Comparison of ENCODE assay signal across 9 cellular contexts in the genomic region with DNA sequence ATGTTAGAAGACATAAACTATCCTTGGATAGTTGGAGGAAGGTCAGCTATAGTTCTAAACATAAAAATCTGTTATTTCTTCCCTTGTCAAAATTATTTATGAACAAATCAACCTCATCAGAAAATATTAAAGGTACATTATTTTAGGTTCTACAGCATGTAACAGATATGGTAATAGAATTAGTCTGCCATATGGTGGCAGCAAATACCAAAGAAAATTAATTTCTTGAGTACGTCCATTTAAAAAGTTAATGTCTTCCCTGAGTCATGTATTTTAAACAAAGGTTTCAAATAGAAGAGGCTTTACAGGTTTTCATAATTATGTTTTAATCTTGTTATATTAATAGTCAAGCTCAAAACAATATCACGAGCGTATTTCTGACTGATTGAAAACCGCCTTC. TPM values are rescaled to one million over a fixed set of nuclear protein-coding genes. Genes with fewer than 3 reads are reported as not detected.
A peak's percentile ranks its signal among the peaks of the same experiment; 100 is the strongest.
DNase-seq lines count a peak whose midpoint lies in the region; FAIRE-seq and TF ChIP-seq lines count a peak whose summit lies in the region.
"Had no signal": no experiment of that assay in that cellular context is flagged by ENCODE, and none has a peak within 500 bp of the region (broad histone marks: within the 10 kb centered on the region; RNA-seq: fewer than 3 reads in every experiment).

No MANE protein-coding gene starts in this region.

- no peaks in the 10 kb centered on the region for H3K9me3 Mint-ChIP-seq in activated T-cell treated with anti-CD3 and anti-CD28 coated beads, Interleukin-2, amount 50 U/mL, for 24 hours
- no peaks in the 10 kb centered on the region for H3K9me3 Mint-ChIP-seq in activated T-helper 1 cell treated with anti-CD3 and anti-CD28 coated beads, Interleukin-12 subunit alpha, Interleukin-12 subunit beta, Interleukin-2, Interleukin-4 antibody, amounts not matched to agents 30 ng/mL and 10 ng/mL and 1 ng/mL, durations not matched to agents 14 hours and 24 hours and 36 hours

- POLR2A ChIA-PET in endothelial cell of umbilical vein (lab: Charles Lee), result no interaction called here

- H3K36me3 ChIP-seq in endothelial cell of umbilical vein (ENCODE audit: control insufficient read depth in 2 of 2, extremely low read depth in 1 of 2, insufficient read depth in 2 of 2, low read length in 2 of 2), result no peaks in the 10 kb centered on the region
- H3K36me3 ChIP-seq in parathyroid adenoma (ENCODE audit: control insufficient read depth, insufficient read depth, low read length), result no peaks in the 10 kb centered on the region

- H3K27me3 ChIP-seq in endothelial cell of umbilical vein (ENCODE audit: control insufficient read depth in 2 of 2, insufficient read depth in 2 of 2, low read length in 2 of 2) (no peaks in the 10 kb centered on the region), parathyroid adenoma (ENCODE audit: control insufficient read depth, insufficient read depth, low read length) (no peaks in the 10 kb centered on the region)

- H3K4me1 ChIP-seq in endothelial cell of umbilical vein (ENCODE audit: control insufficient read depth, extremely low read depth, insufficient read depth, low read length) (no peaks in the 10 kb centered on the region), parathyroid adenoma (no peaks in the 10 kb centered on the region)
- H3K4me1 ChIP-seq: Caco-2 had no signal

- no peak overlapping the region for H3K4me3 Mint-ChIP-seq in activated T-cell treated with anti-CD3 and anti-CD28 coated beads, Interleukin-2, amount 50 U/mL, for 24 hours
- no peak overlapping the region for H3K4me3 Mint-ChIP-seq in activated T-helper 1 cell treated with anti-CD3 and anti-CD28 coated beads, Interleukin-12 subunit alpha, Interleukin-12 subunit beta, Interleukin-2, Interleukin-4 antibody, amounts not matched to agents 30 ng/mL and 10 ng/mL and 1 ng/mL, durations not matched to agents 14 hours and 24 hours and 36 hours

- H3K79me2 ChIP-seq in endothelial cell of umbilical vein (ENCODE audit: control insufficient read depth, insufficient read depth, low read length) (no peaks in the 10 kb centered on the region), parathyroid adenoma (peaks cover 20% of the 10 kb centered on the region)

- H3K4me3 ChIP-seq in endothelial cell of umbilical vein (replicated peaks in 1 of 3; ENCODE audit: insufficient read depth in 1 of 3, low read depth in 1 of 3, low read length in 3 of 3) (no peak overlapping the region), parathyroid adenoma (ENCODE audit: low read depth, low read length) (no peak overlapping the region)

- no peak overlapping the region for H3K27ac Mint-ChIP-seq in activated T-cell treated with anti-CD3 and anti-CD28 coated beads, Interleukin-2, amount 50 U/mL, for 24 hours
- no peak overlapping the region for H3K27ac Mint-ChIP-seq in activated T-helper 1 cell treated with anti-CD3 and anti-CD28 coated beads, Interleukin-12 subunit alpha, Interleukin-12 subunit beta, Interleukin-2, Interleukin-4 antibody, amounts not matched to agents 30 ng/mL and 10 ng/mL and 1 ng/mL, durations not matched to agents 14 hours and 24 hours and 36 hours

- dilution Hi-C loops in endothelial cell of umbilical vein (cut with MboI; ENCODE audit: extremely low pct_ligation_motif_present, low sequenced_read_pairs), result no loop called here

- peaks cover 3% of the 10 kb centered on the region for H3K36me3 Mint-ChIP-seq in activated T-cell treated with anti-CD3 and anti-CD28 coated beads, Interleukin-2, amount 50 U/mL, for 24 hours (ENCODE audit: low read depth)
- peaks cover 1% of the 10 kb centered on the region for H3K36me3 Mint-ChIP-seq in activated T-helper 1 cell treated with anti-CD3 and anti-CD28 coated beads, Interleukin-12 subunit alpha, Interleukin-12 subunit beta, Interleukin-2, Interleukin-4 antibody, amounts not matched to agents 30 ng/mL and 10 ng/mL and 1 ng/mL, durations not matched to agents 14 hours and 24 hours and 36 hours (ENCODE audit: low read depth)

- intact Hi-C loops in endothelial cell of umbilical vein (cut with micrococcal nuclease), result loop anchor here (1.0 kb wide), 4 partner anchors 233 to 735 kb away; no protein-coding TSS in a partner anchor
- intact Hi-C loops in activated T-helper 1 cell treated with anti-CD3 and anti-CD28 coated beads, Interleukin-12 subunit alpha, Interleukin-12 subunit beta, Interleukin-2, Interleukin-4 antibody, amounts not matched to agents 30 ng/mL and 10 ng/mL and 1 ng/mL, durations not matched to agents 14 hours and 24 hours and 36 hours (cut with micrococcal nuclease), result loop anchor here (1.0 to 2.0 kb wide), 3 partner anchors 233 to 432 kb away; no protein-coding TSS in a partner anchor

- H2AFZ ChIP-seq in endothelial cell of umbilical vein (ENCODE audit: low read depth, low read length) (no peak overlapping the region), parathyroid adenoma (no peak overlapping the region)

- CTCF ChIA-PET in endothelial cell of umbilical vein (lab: Charles Lee), result interaction anchor here (0.7 to 2.1 kb wide), 7 partner anchors 9 to 734 kb away, joined by 3 to 10 read pairs (median 5); no protein-coding TSS in a partner anchor

- H4K20me1 ChIP-seq in endothelial cell of umbilical vein (replicated peaks; ENCODE audit: control insufficient read depth, extremely low read depth, insufficient read depth, low read length), result no peaks in the 10 kb centered on the region

- H3K9me3 ChIP-seq in endothelial cell of umbilical vein (replicated peaks; ENCODE audit: control insufficient read depth, insufficient read depth, low read length), result no peaks in the 10 kb centered on the region
- no peaks in the 10 kb centered on the region for H3K9me3 ChIP-seq in parathyroid adenoma (ENCODE audit: control insufficient read depth, low read length)
- H3K9me3 ChIP-seq: Caco-2 had no signal

- H3K9ac ChIP-seq in endothelial cell of umbilical vein (replicated peaks; ENCODE audit: extremely low read depth, insufficient read depth, low read length), result no peak overlapping the region
- H3K9ac ChIP-seq in parathyroid adenoma, result no peak overlapping the region

- TF ChIP-seq CTCF in endothelial cell of umbilical vein (IDR thresholded peaks at IDR 0.05; ENCODE audit: extremely low read depth in 1 of 2, insufficient read depth in 1 of 2, low read depth in 1 of 2, low read length in 2 of 2) (peak; percentile 5 to 21), parathyroid adenoma (IDR thresholded peaks at IDR 0.05) (peak; percentile 59)

- no peak for FAIRE-seq in endothelial cell of umbilical vein (lab: Jason Lieb, UNC)

- H3K27ac ChIP-seq in endothelial cell of umbilical vein (ENCODE audit: insufficient read depth, low read depth, low read length) (no peak overlapping the region), parathyroid adenoma (no peak overlapping the region)

- peaks cover 54% of the 10 kb centered on the region for H3K4me1 Mint-ChIP-seq in activated T-cell treated with anti-CD3 and anti-CD28 coated beads, Interleukin-2, amount 50 U/mL, for 24 hours (ENCODE audit: low read depth)
- peaks cover 57% of the 10 kb centered on the region for H3K4me1 Mint-ChIP-seq in activated T-helper 1 cell treated with anti-CD3 and anti-CD28 coated beads, Interleukin-12 subunit alpha, Interleukin-12 subunit beta, Interleukin-2, Interleukin-4 antibody, amounts not matched to agents 30 ng/mL and 10 ng/mL and 1 ng/mL, durations not matched to agents 14 hours and 24 hours and 36 hours (ENCODE audit: low read depth)

- no peaks in the 10 kb centered on the region for H3K27me3 Mint-ChIP-seq in activated T-cell treated with anti-CD3 and anti-CD28 coated beads, Interleukin-2, amount 50 U/mL, for 24 hours
- H3K27me3 Mint-ChIP-seq in activated T-helper 1 cell treated with anti-CD3 and anti-CD28 coated beads, Interleukin-12 subunit alpha, Interleukin-12 subunit beta, Interleukin-2, Interleukin-4 antibody, amounts not matched to agents 30 ng/mL and 10 ng/mL and 1 ng/mL, durations not matched to agents 14 hours and 24 hours and 36 hours (ENCODE audit: insufficient read depth), result no peaks in the 10 kb centered on the region

- no peaks in the 10 kb centered on the region for H3K9me1 ChIP-seq in endothelial cell of umbilical vein (replicated peaks; ENCODE audit: control insufficient read depth, extremely low read depth, insufficient read depth, low read length)

- BruUV-seq in endothelial cell of umbilical vein (replicated peaks; lab: Mats Ljungman, UMichigan), result no TSS peak

- DNase-seq in NCI-H2196 (lab: John Stamatoyannopoulos, UW; ENCODE audit: unreplicated experiment) (peak; percentile 18), NCI-H2196 treated with DMSO at 0.1 percent for 48 hours (lab: John Stamatoyannopoulos, UW; ENCODE audit: unreplicated experiment) (no peak), NCI-H460 (ENCODE audit: extremely low read depth, low read depth) (peak; percentile 63), endothelial cell of umbilical vein (ENCODE audit: low read depth, low spot score) (peak; percentile 61), NCI-H345 (lab: John Stamatoyannopoulos, UW) (no peak)
- no peak for DNase-seq in activated T-cell treated with anti-CD3 and anti-CD28 coated beads, Interleukin-2, amount 50 U/mL, for 24 hours
- DNase-seq in activated T-helper 1 cell treated with anti-CD3 and anti-CD28 coated beads, Interleukin-12 subunit alpha, Interleukin-12 subunit beta, Interleukin-2, Interleukin-4 antibody, amounts not matched to agents 30 ng/mL and 10 ng/mL and 1 ng/mL, durations not matched to agents 14 hours and 24 hours and 36 hours (ENCODE audit: low spot score), result no peak

- no peak overlapping the region for H3K4me2 ChIP-seq in endothelial cell of umbilical vein (ENCODE audit: insufficient read depth, low read length)
- H3K4me2 ChIP-seq in parathyroid adenoma (ENCODE audit: low read length), result no peak overlapping the region

- TF ChIP-seq POLR2A in endothelial cell of umbilical vein (IDR thresholded peaks at IDR 0.05; ENCODE audit: low read depth, low read length), result no peak

TF ChIP-seq in endothelial cell of umbilical vein, 7 proteins besides CTCF, POLR2A, EP300 and RAD21 (continues in another document):
- no peak for TF ChIP-seq MYC (IDR thresholded peaks at IDR 0.05; ENCODE audit: low read depth, low read length)
- TF ChIP-seq EZH2 (IDR thresholded peaks at IDR 0.05; ENCODE audit: borderline replicate concordance, low read depth, low read length, severe bottlenecking), result no peak

RNA-seq across cellular contexts. Expression of gene ANKRD28, which starts 17.9 kb away (rescaled TPM):
- total RNA-seq in NCI-H460 (2014; rRNA removed; shearing (Covaris generic)), result 57.4 and 58.2 TPM in 2 replicates
- polyA plus RNA-seq in NCI-H460 (2014; cell fraction: nucleus; rRNA removed), result 42.6 and 63.9 TPM in 2 replicates
- 82.2 and 97.3 TPM in 2 replicates for total RNA-seq in endothelial cell of umbilical vein
- polyA plus RNA-seq in endothelial cell of umbilical vein, result 36.7 and 37.1 TPM in 2 replicates
- 24.5 and 29.7 TPM in 2 replicates for polyA plus RNA-seq in endothelial cell of umbilical vein (2011; cell fraction: cytosol; rRNA removed)
- 106 and 142 TPM in 2 replicates for polyA plus RNA-seq in endothelial cell of umbilical vein (2011; cell fraction: nucleus; rRNA removed)
- 31.7 and 46.5 TPM in 2 replicates for polyA plus RNA-seq in endothelial cell of umbilical vein (2012)
- polyA minus RNA-seq in endothelial cell of umbilical vein, result 165 and 203 TPM in 2 replicates
- 39.1 TPM for polyA minus RNA-seq in endothelial cell of umbilical vein (2011; cell fraction: cytosol; rRNA and poly(A)+ RNA removed)
- 218 and 343 TPM in 2 replicates for polyA minus RNA-seq in endothelial cell of umbilical vein (2011; cell fraction: nucleus; rRNA and poly(A)+ RNA removed)
- total RNA-seq in activated T-helper 1 cell treated with anti-CD3 and anti-CD28 coated beads, Interleukin-12 subunit alpha, Interleukin-12 subunit beta, Interleukin-2, Interleukin-4 antibody, amounts not matched to agents 30 ng/mL and 10 ng/mL and 1 ng/mL, durations not matched to agents 14 hours and 24 hours and 36 hours, result 39.6 and 42.9 TPM in 2 replicates

Comparison
In these comparisons a context has a peak if more than half of its experiments do, and no peak if none do; other contexts are left out.
1. DNase-seq: peak in NCI-H2196 (single experiment), NCI-H460 (single experiment) and endothelial cell of umbilical vein (single experiment); none in NCI-H2196 treated with DMSO at 0.1 percent for 48 hours (single experiment), NCI-H345 (single experiment), activated T-cell treated with anti-CD3 and anti-CD28 coated beads, Interleukin-2, amount 50 U/mL, for 24 hours (single experiment) and activated T-helper 1 cell treated with anti-CD3 and anti-CD28 coated beads, Interleukin-12 subunit alpha, Interleukin-12 subunit beta, Interleukin-2, Interleukin-4 antibody, amounts not matched to agents 30 ng/mL and 10 ng/mL and 1 ng/mL, durations not matched to agents 14 hours and 24 hours and 36 hours (single experiment).